Comparison of ENCODE assay signal across 1 cellular context in genomic region chr1:2412395-2412772, GRCh38.
TF ChIP-seq lines count a peak whose summit lies in the region.

PEX10 (minus strand) TSS chr1:2412564; CDS start chr1:2412502, 62 bp downstream.

TF ChIP-seq in HepG2, 621 proteins besides CTCF, POLR2A, EP300 and RAD21 (continued from another document and continues in another):
- TF ChIP-seq ZHX2 (IDR thresholded peaks at IDR 0.05; ENCODE audit: low read depth) = peak; percentile 85
- TF ChIP-seq ZHX2 (CRISPR knock-in tag; IDR thresholded peaks at IDR 0.05; ENCODE audit: borderline replicate concordance) = no peak
- no peak for TF ChIP-seq KDM1A (CRISPR knock-in tag; IDR thresholded peaks at IDR 0.05)
- peak; percentile 86 for TF ChIP-seq SIN3B (IDR thresholded peaks at IDR 0.05; ENCODE audit: low read length)
- peak; percentile 10 for TF ChIP-seq ZMYM4 (CRISPR knock-in tag; IDR thresholded peaks at IDR 0.05)
- peak; percentile 48; the same call in 1 of the 2 replicates for TF ChIP-seq JUN (CRISPR knock-in tag; IDR thresholded peaks at IDR 0.05)
- peak; percentile 96 for TF ChIP-seq CREB1 (IDR thresholded peaks at IDR 0.05)
- peak; percentile 91 for TF ChIP-seq CREB1 (CRISPR knock-in tag; IDR thresholded peaks at IDR 0.05)
- TF ChIP-seq SAP130 (CRISPR knock-in tag; IDR thresholded peaks at IDR 0.05; ENCODE audit: low read depth) = peak; percentile 90
- TF ChIP-seq GABPB1 (CRISPR knock-in tag; IDR thresholded peaks at IDR 0.05) = peak; percentile 76
- peak; percentile 98 for TF ChIP-seq SP4 (CRISPR knock-in tag; IDR thresholded peaks at IDR 0.05)
- no peak for TF ChIP-seq NONO (IDR thresholded peaks at IDR 0.05)
- peak; percentile 65; the same call in 1 of the 2 replicates for TF ChIP-seq NONO (CRISPR knock-in tag; conservative IDR thresholded peaks at IDR 0.05)
- 0 out of 4 replicates have a peak, but pooled peaks of 1 of the 2 experiments have one; percentile 53 for TF ChIP-seq KLF16 (CRISPR knock-in tag; IDR thresholded peaks at IDR 0.05)
- TF ChIP-seq GMEB2 (CRISPR knock-in tag; IDR thresholded peaks at IDR 0.05; ENCODE audit: low read depth) = peak; percentile 98
- peak; percentile 3; the same call in 1 of the 2 replicates for TF ChIP-seq ZNF746 (CRISPR knock-in tag; IDR thresholded peaks at IDR 0.05)
- TF ChIP-seq ARHGAP35 (CRISPR knock-in tag; IDR thresholded peaks at IDR 0.05; ENCODE audit: borderline replicate concordance) = no peak
- TF ChIP-seq MYC (CRISPR knock-in tag; IDR thresholded peaks at IDR 0.05; ENCODE audit: borderline replicate concordance) = peak; percentile 40; the same call in 1 of the 2 replicates
- no peak for TF ChIP-seq ZNF263 (CRISPR knock-in tag; IDR thresholded peaks at IDR 0.05)
- peak; percentile 21 for TF ChIP-seq SKI (IDR thresholded peaks at IDR 0.05; ENCODE audit: partially characterized antibody)
- TF ChIP-seq KLF12 (CRISPR knock-in tag; IDR thresholded peaks at IDR 0.05; ENCODE audit: borderline replicate concordance) = peak; percentile 89; the same call in 1 of the 2 replicates
- TF ChIP-seq ZNF574 (CRISPR knock-in tag; IDR thresholded peaks at IDR 0.05) = peak; percentile 84; the same call in 1 of the 2 replicates
- 0 out of 2 replicates have a peak, but pooled peaks have one; percentile 10 for TF ChIP-seq ZNF235 (CRISPR knock-in tag; IDR thresholded peaks at IDR 0.05; ENCODE audit: borderline replicate concordance)
- peak; percentile 34 for TF ChIP-seq PHF5A (CRISPR knock-in tag; IDR thresholded peaks at IDR 0.05; ENCODE audit: low read depth, unreplicated experiment)
- peak; percentile 92 for TF ChIP-seq PHF20 (CRISPR knock-in tag; IDR thresholded peaks at IDR 0.05)
- peak; percentile 93 for TF ChIP-seq ARID4A (CRISPR knock-in tag; IDR thresholded peaks at IDR 0.05; ENCODE audit: borderline replicate concordance)
- 0 out of 2 replicates have a peak, but pooled peaks have one; percentile 7 for TF ChIP-seq CCDC6 (CRISPR knock-in tag; IDR thresholded peaks at IDR 0.05)
- no peak for TF ChIP-seq TOPORS (CRISPR knock-in tag; IDR thresholded peaks at IDR 0.05)
- peak; percentile 45; the same call in 1 of the 2 replicates for TF ChIP-seq ZNF556 (CRISPR knock-in tag; IDR thresholded peaks at IDR 0.05; ENCODE audit: borderline replicate concordance)
- TF ChIP-seq MNT (IDR thresholded peaks at IDR 0.05) = 0 out of 2 replicates have a peak, but pooled peaks have one; percentile 30
- TF ChIP-seq ATF1 (CRISPR knock-in tag; IDR thresholded peaks at IDR 0.05) = peak; percentile 83
- no peak for TF ChIP-seq EZH2 (conservative IDR thresholded peaks at IDR 0.05; ENCODE audit: low read depth, low read length)
- peak in 1 of 2 experiments; percentile 1; a peak in 1 of 4 replicates for TF ChIP-seq HMGXB4 (CRISPR knock-in tag; IDR thresholded peaks at IDR 0.05; ENCODE audit: borderline replicate concordance in 1 of 2, low read depth in 1 of 2)
- TF ChIP-seq FOSL1 (CRISPR knock-in tag; IDR thresholded peaks at IDR 0.05; ENCODE audit: borderline replicate concordance) = 0 out of 2 replicates have a peak, but pooled peaks have one; percentile 1
